Comparison of ENCODE assay signal across 31 cellular contexts in genomic region chr5:30853158-30853557, GRCh38.
"Had no signal": no experiment of that assay in that cellular context is flagged by ENCODE, and none has a peak within 500 bp of the region (broad histone marks: within the 10 kb centered on the region; RNA-seq: fewer than 3 reads in every experiment).

No MANE protein-coding gene starts in this region.

- DNase-seq: activated CD4-positive, alpha-beta memory T cell treated with anti-CD3 and anti-CD28 coated beads for 36 hours; activated CD4-positive, alpha-beta T cell treated with anti-CD3 and anti-CD28 coated beads for 36 hours; activated CD4-positive, alpha-beta T cell treated with anti-CD3 and anti-CD28 coated beads, Interleukin-2, amount 10 ng/mL, durations not matched to agents 24 days and 14 days; activated CD4-positive, CD25-positive, alpha-beta regulatory T cell; activated CD4-positive, CD25-positive, alpha-beta regulatory T cell treated with anti-CD3 and anti-CD28 coated beads, Interleukin-2, amount 50 U/mL, for 72 hours; activated CD8-positive, alpha-beta memory T cell treated with anti-CD3 and anti-CD28 coated beads, Interleukin-2, amount 10 ng/mL, durations not matched to agents 7 days and 5 days; activated CD8-positive, alpha-beta memory T cell treated with anti-CD3 and anti-CD28 coated beads, Interleukin-2, amount 50 U/mL, for 4 hours; activated CD8-positive, alpha-beta T cell treated with anti-CD3 and anti-CD28 coated beads, Interleukin-2, amount 10 ng/mL, durations not matched to agents 7 days and 5 days; activated effector memory CD4-positive, alpha-beta T cell treated with anti-CD3 and anti-CD28 coated beads, Interleukin-2, amount 50 U/mL, for 16 hours; activated naive CD4-positive, alpha-beta T cell treated with anti-CD3 and anti-CD28 coated beads for 36 hours; activated naive CD8-positive, alpha-beta T cell treated with anti-CD3 and anti-CD28 coated beads for 36 hours; activated naive CD8-positive, alpha-beta T cell treated with anti-CD3 and anti-CD28 coated beads, Interleukin-2, amount 50 U/mL, for 24 hours; activated T-cell treated with anti-CD3 and anti-CD28 coated beads, Interleukin-2, amount 50 U/mL, for 1 hour; activated T-cell treated with anti-CD3 and anti-CD28 coated beads, Interleukin-2, amount 50 U/mL, for 48 hours; adrenal gland; amygdala; aorta; body of pancreas; caudate nucleus; cortex of kidney; dermis blood vessel endothelial cell; effector CD4-positive, alpha-beta T cell; effector memory CD8-positive, alpha-beta T cell; erythroblast; foreskin keratinocyte; gastrocnemius medialis; glutamatergic neuron; heart left ventricle; T-helper 2 cell had no signal

- ATAC-seq: activated CD4-positive, alpha-beta T cell treated with anti-CD3 and anti-CD28 coated beads for 36 hours; activated CD8-positive, alpha-beta memory T cell treated with anti-CD3 and anti-CD28 coated beads, Interleukin-2, amount 10 ng/mL, durations not matched to agents 7 days and 5 days; activated CD8-positive, alpha-beta T cell treated with anti-CD3 and anti-CD28 coated beads, Interleukin-2, amount 10 ng/mL, durations not matched to agents 7 days and 5 days; activated naive CD8-positive, alpha-beta T cell treated with anti-CD3 and anti-CD28 coated beads, Interleukin-2, amount 50 U/mL, for 24 hours; body of pancreas; effector memory CD8-positive, alpha-beta T cell; foreskin keratinocyte; gastrocnemius medialis; heart left ventricle had no signal

- H3K27ac ChIP-seq: adrenal gland, body of pancreas, esophagus muscularis mucosa, foreskin keratinocyte, gastrocnemius medialis, heart left ventricle had no signal

- H3K4me1 ChIP-seq: adrenal gland, body of pancreas, esophagus muscularis mucosa, foreskin keratinocyte, gastrocnemius medialis, heart left ventricle had no signal

- H3K27me3 ChIP-seq: adrenal gland, body of pancreas, esophagus muscularis mucosa, foreskin keratinocyte, gastrocnemius medialis, heart left ventricle had no signal

- H3K4me3 ChIP-seq: adrenal gland, body of pancreas, esophagus muscularis mucosa, gastrocnemius medialis, heart left ventricle had no signal

- H3K36me3 ChIP-seq: adrenal gland, esophagus muscularis mucosa, gastrocnemius medialis, heart left ventricle had no signal

- H3K9me3 ChIP-seq: adrenal gland, body of pancreas, esophagus muscularis mucosa, gastrocnemius medialis, heart left ventricle had no signal

- FAIRE-seq: colon had no signal
